8 cellular contexts compared by ENCODE assay signal in genomic region chr2:54329482-54330225, GRCh38.
DNase-seq lines count a peak whose midpoint lies in the region; ATAC-seq and TF ChIP-seq lines count a peak whose summit lies in the region.

No MANE protein-coding gene starts in this region.

- no peak for TF ChIP-seq CTCF in AG04450 (IDR thresholded peaks at IDR 0.05; ENCODE audit: low read depth, low read length)

- H3K9me3 ChIP-seq in AG04450 (ENCODE audit: control insufficient read depth, insufficient read depth, low read length) (peaks cover 8% of the 10 kb centered on the region), iPS-20b (ENCODE audit: insufficient read depth, low read depth, low read length) (peaks cover 11% of the 10 kb centered on the region)

- CTCF ChIA-PET in AG04450 (lab: Charles Lee): interaction anchor here (1.2 kb wide), 2 partner anchors 123 to 375 kb away, joined by 3 to 4 read pairs; no protein-coding TSS in a partner anchor

- H3K9me3 Mint-ChIP-seq in activated T-helper 17 cell treated with anti-CD3 and anti-CD28 coated beads, Interleukin-2, amount 50 U/mL, for 72 hours: no peaks in the 10 kb centered on the region

- peaks cover 6% of the 10 kb centered on the region for H3K27me3 Mint-ChIP-seq in activated T-helper 17 cell treated with anti-CD3 and anti-CD28 coated beads, Interleukin-2, amount 50 U/mL, for 72 hours

- DNase-seq in AG04450 (ENCODE audit: low read depth, low spot score): no peak
- peak; percentile 3 for DNase-seq in HPDE6-E6E7 (ENCODE audit: extremely low spot score)
- no peak for DNase-seq in stimulated activated CD4-positive, alpha-beta T cell treated with anti-CD3 and anti-CD28 coated beads, Interleukin-12 subunit alpha, Interleukin-12 subunit beta, amount 100 ng/mL, for 4 hours

- H3K4me3 ChIP-seq in AG04450 (ENCODE audit: low read depth, low read length) (peak overlapping the region; percentile 70), iPS-20b (ENCODE audit: low read length) (peak overlapping the region; percentile 81)

- H3K36me3 ChIP-seq in iPS-20b (ENCODE audit: insufficient read depth, low read depth, low read length): no peaks in the 10 kb centered on the region

- no peaks in the 10 kb centered on the region for H3K36me3 Mint-ChIP-seq in activated T-helper 17 cell treated with anti-CD3 and anti-CD28 coated beads, Interleukin-2, amount 50 U/mL, for 72 hours (ENCODE audit: low read depth)

- no peak for ATAC-seq in activated T-helper 17 cell treated with anti-CD3 and anti-CD28 coated beads, Interleukin-2, amount 50 U/mL, for 72 hours (replicated peaks)
- no peak for ATAC-seq in GM21515 (IDR thresholded peaks at IDR 0.05; ENCODE audit: unreplicated experiment)
- no peak for ATAC-seq in GM19351 (IDR thresholded peaks at IDR 0.05; ENCODE audit: unreplicated experiment)

- H3K27me3 ChIP-seq in AG04450 (ENCODE audit: control insufficient read depth, insufficient read depth, low read length) (no peaks in the 10 kb centered on the region), iPS-20b (ENCODE audit: insufficient read depth, low read length) (peaks cover 31% of the 10 kb centered on the region)

- no peak overlapping the region for H3K27ac Mint-ChIP-seq in activated T-helper 17 cell treated with anti-CD3 and anti-CD28 coated beads, Interleukin-2, amount 50 U/mL, for 72 hours

- H3K4me1 ChIP-seq in iPS-20b (ENCODE audit: insufficient read depth, low read length): peaks cover 6% of the 10 kb centered on the region

- H3K27ac ChIP-seq in AG04450 (ENCODE audit: low read depth, low read length): peak overlapping the region; percentile 47
- no peak overlapping the region for H3K27ac ChIP-seq in iPS-20b (ENCODE audit: low read length)
- peak overlapping the region; percentile 94 for H3K27ac ChIP-seq in temporal lobe (ENCODE audit: low read depth, low read length)

- POLR2A ChIA-PET in AG04450 (lab: Yijun Ruan, JAX): interaction anchor here (0.6 kb wide), 1 partner anchor 137 kb away, joined by 4 read pairs; no protein-coding TSS in a partner anchor

- H3K9ac ChIP-seq in iPS-20b (ENCODE audit: low read depth, low read length): peak overlapping the region; percentile 71; the same call in 1 of the 2 replicates

- H3K4me1 Mint-ChIP-seq in activated T-helper 17 cell treated with anti-CD3 and anti-CD28 coated beads, Interleukin-2, amount 50 U/mL, for 72 hours: peaks cover 4% of the 10 kb centered on the region

- peak overlapping the region; percentile 87 for H3K4me3 Mint-ChIP-seq in activated T-helper 17 cell treated with anti-CD3 and anti-CD28 coated beads, Interleukin-2, amount 50 U/mL, for 72 hours
